ENCODE assay signal across 13 cellular contexts in genomic region chr1:14486401-14487110, GRCh38.
DNase-seq lines count a peak whose midpoint lies in the region; ATAC-seq, FAIRE-seq and TF ChIP-seq lines count a peak whose summit lies in the region.
"Had no signal": no experiment of that assay in that cellular context is flagged by ENCODE, and none has a peak within 500 bp of the region (broad histone marks: within the 10 kb centered on the region; RNA-seq: fewer than 3 reads in every experiment).

No MANE protein-coding gene starts in this region.

- ATAC-seq in left ventricle myocardium superior (peak; percentile 93), HG03354 (IDR thresholded peaks at IDR 0.05; ENCODE audit: poor library complexity, severe bottlenecking, unreplicated experiment) (no peak), WTC11 (no peak)
- ATAC-seq: stimulated activated naive CD8-positive, alpha-beta T cell treated with anti-CD3 and anti-CD28 coated beads, Interleukin-15, amount 100 ng/mL, for 72 hours had no signal

- H3K36me3 Mint-ChIP-seq in WTC11: no peaks in the 10 kb centered on the region
- H3K36me3 Mint-ChIP-seq: activated naive CD4-positive, alpha-beta T cell treated with anti-CD3 and anti-CD28 coated beads, Interleukin-2, amount 50 U/mL, for 24 hours had no signal

- POLR2A ChIA-PET in WTC11 (lab: Charles Lee): interaction anchor here (0.5 kb wide), 1 partner anchor 29 kb away, joined by 3 read pairs; no protein-coding TSS in a partner anchor

- DNase-seq in HS-27A (ENCODE audit: low read depth) (peak; percentile 98), amniotic stem cell (lab: John Stamatoyannopoulos, UW) (peak; percentile 43), left ventricle myocardium superior (no peak), stromal cell of bone marrow (ENCODE audit: low read depth) (peak; percentile 98), frontal cortex (ENCODE audit: low spot score in 2 of 2) (no peak), WTC11 (ENCODE audit: low spot score) (no peak)
- DNase-seq: activated CD4-positive, alpha-beta T cell treated with anti-CD3 and anti-CD28 coated beads for 4 hours; DMS79; midbrain; NCI-H1417; stimulated activated naive CD8-positive, alpha-beta T cell treated with anti-CD3 and anti-CD28 coated beads, Interleukin-15, amount 100 ng/mL, for 72 hours had no signal

- CTCF ChIA-PET in WTC11 (lab: Charles Lee): no interaction called here

- no peak for FAIRE-seq in frontal cortex (lab: Jason Lieb, UNC)

- no peak overlapping the region for H3K27ac Mint-ChIP-seq in WTC11
- H3K27ac Mint-ChIP-seq: activated naive CD4-positive, alpha-beta T cell treated with anti-CD3 and anti-CD28 coated beads, Interleukin-2, amount 50 U/mL, for 24 hours; stimulated activated naive CD8-positive, alpha-beta T cell treated with anti-CD3 and anti-CD28 coated beads, Interleukin-15, amount 100 ng/mL, for 72 hours had no signal

- intact Hi-C loops in left ventricle myocardium superior (cut with micrococcal nuclease): no loop called here

- TF ChIP-seq CTCF in WTC11 (IDR thresholded peaks at IDR 0.05): no peak

- peaks cover 4% of the 10 kb centered on the region for H3K4me1 Mint-ChIP-seq in WTC11
- H3K4me1 Mint-ChIP-seq: activated naive CD4-positive, alpha-beta T cell treated with anti-CD3 and anti-CD28 coated beads, Interleukin-2, amount 50 U/mL, for 24 hours; stimulated activated naive CD8-positive, alpha-beta T cell treated with anti-CD3 and anti-CD28 coated beads, Interleukin-15, amount 100 ng/mL, for 72 hours had no signal

- H3K27me3 Mint-ChIP-seq in WTC11 (ENCODE audit: low read depth): peaks cover 4% of the 10 kb centered on the region
- H3K27me3 Mint-ChIP-seq: stimulated activated naive CD8-positive, alpha-beta T cell treated with anti-CD3 and anti-CD28 coated beads, Interleukin-15, amount 100 ng/mL, for 72 hours had no signal

- peaks cover 14% of the 10 kb centered on the region for H3K9me3 Mint-ChIP-seq in WTC11
- H3K9me3 Mint-ChIP-seq: activated naive CD4-positive, alpha-beta T cell treated with anti-CD3 and anti-CD28 coated beads, Interleukin-2, amount 50 U/mL, for 24 hours; stimulated activated naive CD8-positive, alpha-beta T cell treated with anti-CD3 and anti-CD28 coated beads, Interleukin-15, amount 100 ng/mL, for 72 hours had no signal

- no peak overlapping the region for H3K4me3 Mint-ChIP-seq in WTC11
- H3K4me3 Mint-ChIP-seq: activated naive CD4-positive, alpha-beta T cell treated with anti-CD3 and anti-CD28 coated beads, Interleukin-2, amount 50 U/mL, for 24 hours; stimulated activated naive CD8-positive, alpha-beta T cell treated with anti-CD3 and anti-CD28 coated beads, Interleukin-15, amount 100 ng/mL, for 72 hours had no signal

TF ChIP-seq in WTC11, 78 proteins besides CTCF, POLR2A, EP300 and RAD21:
- TF ChIP-seq SP1 (CRISPR knock-in tag; conservative IDR thresholded peaks at IDR 0.05) (no peak), FOXK1 (CRISPR knock-in tag; IDR thresholded peaks at IDR 0.05) (no peak), JAZF1 (CRISPR knock-in tag; IDR thresholded peaks at IDR 0.05) (no peak), ZNF138 (CRISPR knock-in tag; conservative IDR thresholded peaks at IDR 0.05) (no peak), TP53 (CRISPR knock-in tag; IDR thresholded peaks at IDR 0.05) (no peak), ZNF317 (CRISPR knock-in tag; IDR thresholded peaks at IDR 0.05; ENCODE audit: borderline replicate concordance, low read depth) (no peak), NFE2L1 (CRISPR knock-in tag; IDR thresholded peaks at IDR 0.05) (no peak), OVOL2 (CRISPR knock-in tag; IDR thresholded peaks at IDR 0.05; ENCODE audit: borderline replicate concordance) (no peak), KAT7 (CRISPR knock-in tag; IDR thresholded peaks at IDR 0.05; ENCODE audit: borderline replicate concordance) (no peak), MXD4 (CRISPR knock-in tag; IDR thresholded peaks at IDR 0.05; ENCODE audit: borderline replicate concordance) (no peak), JUN (CRISPR knock-in tag; IDR thresholded peaks at IDR 0.05) (no peak)
- TF ChIP-seq, protein P1, sequence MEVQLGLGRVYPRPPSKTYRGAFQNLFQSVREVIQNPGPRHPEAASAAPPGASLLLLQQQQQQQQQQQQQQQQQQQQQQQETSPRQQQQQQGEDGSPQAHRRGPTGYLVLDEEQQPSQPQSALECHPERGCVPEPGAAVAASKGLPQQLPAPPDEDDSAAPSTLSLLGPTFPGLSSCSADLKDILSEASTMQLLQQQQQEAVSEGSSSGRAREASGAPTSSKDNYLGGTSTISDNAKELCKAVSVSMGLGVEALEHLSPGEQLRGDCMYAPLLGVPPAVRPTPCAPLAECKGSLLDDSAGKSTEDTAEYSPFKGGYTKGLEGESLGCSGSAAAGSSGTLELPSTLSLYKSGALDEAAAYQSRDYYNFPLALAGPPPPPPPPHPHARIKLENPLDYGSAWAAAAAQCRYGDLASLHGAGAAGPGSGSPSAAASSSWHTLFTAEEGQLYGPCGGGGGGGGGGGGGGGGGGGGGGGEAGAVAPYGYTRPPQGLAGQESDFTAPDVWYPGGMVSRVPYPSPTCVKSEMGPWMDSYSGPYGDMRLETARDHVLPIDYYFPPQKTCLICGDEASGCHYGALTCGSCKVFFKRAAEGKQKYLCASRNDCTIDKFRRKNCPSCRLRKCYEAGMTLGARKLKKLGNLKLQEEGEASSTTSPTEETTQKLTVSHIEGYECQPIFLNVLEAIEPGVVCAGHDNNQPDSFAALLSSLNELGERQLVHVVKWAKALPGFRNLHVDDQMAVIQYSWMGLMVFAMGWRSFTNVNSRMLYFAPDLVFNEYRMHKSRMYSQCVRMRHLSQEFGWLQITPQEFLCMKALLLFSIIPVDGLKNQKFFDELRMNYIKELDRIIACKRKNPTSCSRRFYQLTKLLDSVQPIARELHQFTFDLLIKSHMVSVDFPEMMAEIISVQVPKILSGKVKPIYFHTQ (CRISPR knock-in tag; IDR thresholded peaks at IDR 0.05): no peak
- TF ChIP-seq, protein P2, sequence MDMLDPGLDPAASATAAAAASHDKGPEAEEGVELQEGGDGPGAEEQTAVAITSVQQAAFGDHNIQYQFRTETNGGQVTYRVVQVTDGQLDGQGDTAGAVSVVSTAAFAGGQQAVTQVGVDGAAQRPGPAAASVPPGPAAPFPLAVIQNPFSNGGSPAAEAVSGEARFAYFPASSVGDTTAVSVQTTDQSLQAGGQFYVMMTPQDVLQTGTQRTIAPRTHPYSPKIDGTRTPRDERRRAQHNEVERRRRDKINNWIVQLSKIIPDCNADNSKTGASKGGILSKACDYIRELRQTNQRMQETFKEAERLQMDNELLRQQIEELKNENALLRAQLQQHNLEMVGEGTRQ (CRISPR knock-in tag; IDR thresholded peaks at IDR 0.05): no peak

Comparison
In these comparisons a context has a peak if more than half of its experiments do, and no peak if none do; other contexts are left out.
1. DNase-seq: peak in HS-27A (single experiment), amniotic stem cell (single experiment) and stromal cell of bone marrow (single experiment); none in left ventricle myocardium superior (single experiment), frontal cortex (0 of 2) and WTC11 (single experiment).